In the genomic region with DNA sequence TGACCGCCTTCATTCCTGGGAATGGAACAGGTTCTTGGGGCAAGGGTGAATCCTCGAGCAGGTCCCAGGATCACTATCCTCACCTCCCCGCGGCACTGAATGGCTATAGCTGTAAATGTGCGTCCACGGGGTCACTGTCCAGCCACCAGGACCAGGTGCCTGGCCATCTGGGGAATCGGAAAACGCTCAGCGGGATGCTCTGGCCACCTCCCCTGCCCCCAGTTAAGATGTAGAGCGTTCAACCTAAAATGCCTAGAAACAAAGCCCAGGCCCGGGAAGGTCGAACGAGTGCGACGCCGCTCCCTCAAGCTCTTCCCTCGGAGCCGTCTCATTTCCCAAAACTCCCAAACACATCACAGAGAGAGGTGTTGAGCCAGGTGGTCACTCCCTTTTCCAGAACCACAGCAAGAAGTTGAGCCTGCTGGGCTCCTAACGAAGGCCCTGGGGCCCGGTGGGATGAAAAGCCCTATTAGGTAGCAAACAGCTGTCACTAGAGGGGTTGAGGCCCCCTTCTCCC, we compare ENCODE assay signal across 9 cellular contexts. TPM values are rescaled to one million over a fixed set of nuclear protein-coding genes. Genes with fewer than 3 reads are reported as not detected.
DNase-seq lines count a peak whose midpoint lies in the region; ATAC-seq, FAIRE-seq and TF ChIP-seq lines count a peak whose summit lies in the region.
"Had no signal": no experiment of that assay in that cellular context is flagged by ENCODE, and none has a peak within 500 bp of the region (broad histone marks: within the 10 kb centered on the region; RNA-seq: fewer than 3 reads in every experiment).

No MANE protein-coding gene starts in this region.

- H2AFZ ChIP-seq in KMS-11 (ENCODE audit: low read depth) = peak overlapping the region; percentile 57; the same call in 1 of the 2 replicates
- H2AFZ ChIP-seq in GM12878 (ENCODE audit: control insufficient read depth, low read depth, low read length) = no peak overlapping the region

- H3K9ac ChIP-seq in KMS-11 (peak overlapping the region; percentile 86), GM12878 (ENCODE audit: control insufficient read depth, insufficient read depth, low read length) (peak overlapping the region; percentile 84), kidney (ENCODE audit: low read length in 2 of 2) (peak overlapping the region; percentile 84 to 99)

- TF ChIP-seq CTCF in KMS-11 (conservative IDR thresholded peaks at IDR 0.05; ENCODE audit: low read depth, low read length) = no peak
- no peak for TF ChIP-seq CTCF in GM12878 (IDR thresholded peaks at IDR 0.05 in 2 of 3, conservative IDR thresholded peaks at IDR 0.05 in 1 of 3; ENCODE audit: control insufficient read depth in 2 of 3, extremely low read depth in 1 of 3, insufficient read depth in 1 of 3, low read depth in 3 of 3, low read length in 3 of 3)
- TF ChIP-seq CTCF in kidney (IDR thresholded peaks at IDR 0.05; ENCODE audit: borderline replicate concordance, extremely low read depth, insufficient read depth) = no peak

- SMC1A ChIA-PET in GM12878 (lab: Charles Lee; ENCODE audit: uncharacterized antibody, unreplicated experiment) = interaction anchor here (0.9 to 6.4 kb wide), 6 partner anchors 17 to 564 kb away, joined by 3 to 124 read pairs (median 10); a partner anchor contains a TSS

- no peak for TF ChIP-seq RAD21 in GM12878 (IDR thresholded peaks at IDR 0.05; ENCODE audit: insufficient read depth, low read depth, low read length)

- no peak for FAIRE-seq in GM12878 (lab: Jason Lieb, UNC)
- no peak for FAIRE-seq in kidney (lab: Jason Lieb, UNC)
- FAIRE-seq: endometrium had no signal

- CTCF ChIA-PET in GM12878 (lab: Yijun Ruan, JAX) = interaction anchor here (1.4 to 11.9 kb wide), 5 partner anchors 13 to 72 kb away, joined by 3 to 196 read pairs (median 25); a partner anchor contains a TSS

- H3K36me3 ChIP-seq in KMS-11 (ENCODE audit: insufficient read depth) (no peaks in the 10 kb centered on the region), GM12878 (ENCODE audit: control insufficient read depth in 2 of 2, insufficient read depth in 2 of 2, low read length in 1 of 2) (peaks cover 0 to 2% of the 10 kb centered on the region in 2 experiments; a peak in 2 of 4 replicates), kidney (ENCODE audit: control insufficient read depth in 1 of 2, insufficient read depth in 2 of 2, low read length in 2 of 2) (peaks cover 0 to 5% of the 10 kb centered on the region in 2 donors)

- no peak for TF ChIP-seq EP300 in GM12878 (IDR thresholded peaks at IDR 0.05; ENCODE audit: borderline replicate concordance in 1 of 2, control insufficient read depth in 1 of 2, low read depth in 2 of 2, low read length in 2 of 2)

- in situ Hi-C loops in GM12878 (cut with MboI) = no loop called here

- intact Hi-C loops in GM12878 (cut with micrococcal nuclease; ENCODE audit: unreplicated experiment) (loop anchor here (1.0 to 2.0 kb wide), 2 partner anchors 35 to 71 kb away; no protein-coding TSS in a partner anchor), kidney (cut with DNase I) (no loop called here)

- under 1% methylated on average over 20 of the region's 20 CpGs for WGBS in GM12878 (ENCODE audit: insufficient coverage, insufficient replicate concordance, low lambda C conversion rate, missing lambda C conversion rate)

- H3K4me3 ChIP-seq in KMS-11 (IDR thresholded peaks at IDR 0.05; ENCODE audit: insufficient read depth, low read depth, low read length) (peak overlapping the region; percentile 58), GM12878 (peak overlapping the region; percentile 95), kidney (ENCODE audit: low read length in 2 of 2) (peak overlapping the region; percentile 82 to 97)

- DNase-seq in GM12878 (ENCODE audit: low read depth, low spot score) (no peak), kidney (peak; percentile 74), substantia nigra (lab: John Stamatoyannopoulos, UW) (no peak), glomerular visceral epithelial cell (ENCODE audit: extremely low spot score) (no peak), NCI-H2081 (lab: John Stamatoyannopoulos, UW) (no peak), left lobe of liver (ENCODE audit: low spot score) (no peak)

- no peaks in the 10 kb centered on the region for H3K27me3 ChIP-seq in KMS-11 (ENCODE audit: insufficient read depth, low read depth)
- H3K27me3 ChIP-seq in GM12878 (replicated peaks in 1 of 2; ENCODE audit: control insufficient read depth in 2 of 2, insufficient read depth in 2 of 2, low read length in 1 of 2) = no peaks in the 10 kb centered on the region

- H3K4me2 ChIP-seq in KMS-11 (peak overlapping the region; percentile 70), GM12878 (ENCODE audit: control insufficient read depth, insufficient read depth) (peak overlapping the region; percentile 73)

- ATAC-seq in GM12878 (no peak), left lobe of liver (no peak), GM21447 (IDR thresholded peaks at IDR 0.05; ENCODE audit: unreplicated experiment) (no peak)

- TSS peak; percentile 92 for BruUV-seq in GM12878 (replicated peaks; lab: Mats Ljungman, UMichigan)

- H3K4me1 ChIP-seq in KMS-11 (ENCODE audit: low read depth, poor library complexity, severe bottlenecking) (peaks cover 50% of the 10 kb centered on the region), GM12878 (ENCODE audit: control insufficient read depth, insufficient read depth, low read length) (peaks cover 36% of the 10 kb centered on the region), kidney (ENCODE audit: control insufficient read depth in 1 of 2, insufficient read depth in 1 of 2, low read depth in 1 of 2, low read length in 2 of 2) (peaks cover 25 to 28% of the 10 kb centered on the region in 2 donors)

- H3K27ac ChIP-seq in KMS-11 (peak overlapping the region; percentile 86), GM12878 (ENCODE audit: control insufficient read depth, insufficient read depth) (peak overlapping the region; percentile 92), kidney (ENCODE audit: low read depth in 2 of 2, low read length in 2 of 2) (peak overlapping the region; percentile 82 to 89), substantia nigra (ENCODE audit: low read depth, low read length, poor library complexity, severe bottlenecking) (peak overlapping the region; percentile 90)

- H3K79me2 ChIP-seq in KMS-11 (ENCODE audit: insufficient read depth, low read depth) = peaks cover 54% of the 10 kb centered on the region
- H3K79me2 ChIP-seq in GM12878 (ENCODE audit: control insufficient read depth, insufficient read depth, low read length) = peaks cover 50% of the 10 kb centered on the region

- POLR2A ChIA-PET in GM12878 (lab: Charles Lee) = interaction anchor here (0.8 to 6.7 kb wide), 13 partner anchors 11 to 453 kb away, joined by 3 to 233 read pairs (median 6); a partner anchor contains a TSS

- no peaks in the 10 kb centered on the region for H4K20me1 ChIP-seq in KMS-11 (ENCODE audit: insufficient read depth)
- H4K20me1 ChIP-seq in GM12878 (ENCODE audit: control insufficient read depth, insufficient read depth) = no peaks in the 10 kb centered on the region; the same call in 1 of the 2 replicates

- H3K9me3 ChIP-seq in GM12878 (replicated peaks; ENCODE audit: control insufficient read depth, insufficient read depth, low read length) (no peaks in the 10 kb centered on the region; the same call in 1 of the 3 replicates), kidney (ENCODE audit: control insufficient read depth in 1 of 2, low read length in 2 of 2) (no peaks in the 10 kb centered on the region)

- TF ChIP-seq POLR2A in GM12878 (IDR thresholded peaks at IDR 0.05; ENCODE audit: low read depth, low read length) = no peak

- RAD21 ChIA-PET in GM12878 (lab: Charles Lee; ENCODE audit: unreplicated experiment) = interaction anchor here (2.4 to 10.9 kb wide), 4 partner anchors 17 to 71 kb away, joined by 7 to 206 read pairs (median 30); a partner anchor contains a TSS

RNA-seq across cellular contexts. Expression of a gene that starts 0.8 kb away (rescaled TPM):
- total RNA-seq in GM12878 (2013; cell fraction: nucleolus; rRNA removed) = 79.8 and 82.5 TPM in 2 replicates
- total RNA-seq in GM12878 (2014; rRNA removed) (26.6 and 32.9 TPM in 2 replicates), GM12878 (2014; rRNA removed; fragmentation: Illumina TruSeq; extraction: Trizol) (8.4 and 12.4 TPM in 2 replicates), GM12878 (2021) (31.5 and 40.6 TPM in 2 replicates), kidney (50.9 TPM), left lobe of liver (13.7 TPM)
- 4.5 TPM for polyA plus RNA-seq in GM12878 (2011; ENCODE audit: low read depth)
- polyA plus RNA-seq in GM12878 (2011; rRNA removed) (6.0 and 10.3 TPM in 2 replicates), GM12878 (2014; fragmentation: Illumina TruSeq; extraction: Trizol) (2.4 and 7.3 TPM in 2 replicates), GM12878 (2014; fragmentation: Nextera tagmentation; extraction: Ambion mirVana) (1 to 10 TPM in 1 of 2 experiments, under 1 TPM in 1; 0.37 to 1.6 TPM), GM12878 (2014; rRNA removed) (38.2 and 46.0 TPM in 2 replicates), GM12878 (2016; fragmentation: Nextera tagmentation; extraction: Ambion mirVana) (10 to 100 TPM; 22.6 to 27.1 TPM), kidney (ENCODE audit: insufficient read depth, low read depth, low replicate concordance) (26.3 TPM)
- 9.9 and 23.2 TPM in 2 replicates for polyA plus RNA-seq in GM12878 (2011; cell fraction: cytosol; rRNA removed)
- polyA plus RNA-seq in GM12878 (2011; cell fraction: nucleus; rRNA removed) = 159 and 187 TPM in 2 replicates
- 19.0 and 21.0 TPM in 2 replicates for polyA plus RNA-seq in GM12878 (2012)
- polyA minus RNA-seq in GM12878 (2011; rRNA and poly(A)+ RNA removed) = 7.5 and 13.8 TPM in 2 replicates
- polyA minus RNA-seq in GM12878 (2011; cell fraction: cytosol; rRNA and poly(A)+ RNA removed) = 7.4 and 9.0 TPM in 2 replicates
- polyA minus RNA-seq in GM12878 (2011; cell fraction: nucleus; rRNA and poly(A)+ RNA removed) = 31.7 and 59.3 TPM in 2 replicates

RNA-seq across cellular contexts. Expression of a gene that starts 17.5 kb away (rescaled TPM):
- 20.1 and 20.4 TPM in 2 replicates for total RNA-seq in GM12878 (2013; cell fraction: nucleolus; rRNA removed)
- total RNA-seq in GM12878 (2014; rRNA removed) (18.1 and 21.6 TPM in 2 replicates), GM12878 (2014; rRNA removed; fragmentation: Illumina TruSeq; extraction: Trizol) (5.4 and 6.2 TPM in 2 replicates), GM12878 (2021) (49.5 and 53.5 TPM in 2 replicates), kidney (77.4 TPM), left lobe of liver (40.6 TPM)
- 13.5 TPM for polyA plus RNA-seq in GM12878 (2011; ENCODE audit: low read depth)
- polyA plus RNA-seq in GM12878 (2011; rRNA removed) (2.2 and 5.4 TPM in 2 replicates), GM12878 (2014; fragmentation: Illumina TruSeq; extraction: Trizol) (1.1 and 6.7 TPM in 2 replicates), GM12878 (2014; fragmentation: Nextera tagmentation; extraction: Ambion mirVana) (1 to 10 TPM in 1 of 2 experiments, under 1 TPM in 1; 0.24 to 1.2 TPM), GM12878 (2014; rRNA removed) (32.0 and 42.9 TPM in 2 replicates), GM12878 (2016; fragmentation: Nextera tagmentation; extraction: Ambion mirVana) (1 to 10 TPM; 6.9 to 9.6 TPM), kidney (ENCODE audit: insufficient read depth, low read depth, low replicate concordance) (65.4 TPM)
- polyA plus RNA-seq in GM12878 (2011; cell fraction: cytosol; rRNA removed) = 16.9 and 21.7 TPM in 2 replicates
- polyA plus RNA-seq in GM12878 (2011; cell fraction: nucleus; rRNA removed) = 81.1 and 82.2 TPM in 2 replicates
- 34.1 and 38.3 TPM in 2 replicates for polyA plus RNA-seq in GM12878 (2012)
- polyA minus RNA-seq in GM12878 (2011; rRNA and poly(A)+ RNA removed) = 8.1 and 20.4 TPM in 2 replicates
- polyA minus RNA-seq in GM12878 (2011; cell fraction: cytosol; rRNA and poly(A)+ RNA removed) = 23.8 and 30.4 TPM in 2 replicates
- polyA minus RNA-seq in GM12878 (2011; cell fraction: nucleus; rRNA and poly(A)+ RNA removed) = 12.5 and 29.9 TPM in 2 replicates

RNA-seq across cellular contexts. Expression of a gene that starts 25.6 kb away (rescaled TPM):
- 10.4 and 11.4 TPM in 2 replicates for total RNA-seq in GM12878 (2013; cell fraction: nucleolus; rRNA removed)
- 8.2 and 8.6 TPM in 2 replicates for total RNA-seq in GM12878 (2014; rRNA removed)
- total RNA-seq in GM12878 (2014; rRNA removed; fragmentation: Illumina TruSeq; extraction: Trizol) = 3.4 and 3.6 TPM in 2 replicates
- total RNA-seq in GM12878 (2021) = 4.8 and 5.2 TPM in 2 replicates
- polyA plus RNA-seq in GM12878 (2011; ENCODE audit: low read depth) = 3.1 TPM
- polyA plus RNA-seq in GM12878 (2011; rRNA removed) = 9.5 and 11.0 TPM in 2 replicates
- 6.3 and 6.4 TPM in 2 replicates for polyA plus RNA-seq in GM12878 (2011; cell fraction: cytosol; rRNA removed)
- polyA plus RNA-seq in GM12878 (2011; cell fraction: nucleus; rRNA removed) = 3.7 and 5.9 TPM in 2 replicates
- polyA plus RNA-seq in GM12878 (2012) = 7.7 and 8.3 TPM in 2 replicates
- 4.4 and 4.6 TPM in 2 replicates for polyA plus RNA-seq in GM12878 (2014; fragmentation: Illumina TruSeq; extraction: Trizol)
- polyA plus RNA-seq in GM12878 (2014; fragmentation: Nextera tagmentation; extraction: Ambion mirVana) = 1 to 10 TPM; 2.5 to 3.0 TPM
- polyA plus RNA-seq in GM12878 (2014; rRNA removed) = 6.2 and 7.6 TPM in 2 replicates
- 10 to 100 TPM; 11.6 to 12.5 TPM for polyA plus RNA-seq in GM12878 (2016; fragmentation: Nextera tagmentation; extraction: Ambion mirVana)
- polyA minus RNA-seq in GM12878 (2011; rRNA and poly(A)+ RNA removed) = 7.6 and 10.9 TPM in 2 replicates
- 1.7 and 3.6 TPM in 2 replicates for polyA minus RNA-seq in GM12878 (2011; cell fraction: cytosol; rRNA and poly(A)+ RNA removed)
- 6.4 and 11.9 TPM in 2 replicates for polyA minus RNA-seq in GM12878 (2011; cell fraction: nucleus; rRNA and poly(A)+ RNA removed)
- total RNA-seq in kidney = 7.0 TPM
- polyA plus RNA-seq in kidney (ENCODE audit: insufficient read depth, low read depth, low replicate concordance) = 5.9 TPM
- total RNA-seq in left lobe of liver = 2.0 TPM

RNA-seq across cellular contexts. Expression of a gene that starts 28.0 kb away (rescaled TPM):
- total RNA-seq in GM12878 (2013; cell fraction: nucleolus; rRNA removed) = 30.8 and 36.5 TPM in 2 replicates
- total RNA-seq in GM12878 (2014; rRNA removed) = 8.4 and 11.5 TPM in 2 replicates
- total RNA-seq in GM12878 (2014; rRNA removed; fragmentation: Illumina TruSeq; extraction: Trizol) = 9.6 and 10.7 TPM in 2 replicates
- 15.3 and 19.6 TPM in 2 replicates for total RNA-seq in GM12878 (2021)
- polyA plus RNA-seq in GM12878 (2011; ENCODE audit: low read depth) = 5.1 TPM
- 5.8 and 7.3 TPM in 2 replicates for polyA plus RNA-seq in GM12878 (2011; rRNA removed)
- polyA plus RNA-seq in GM12878 (2011; cell fraction: cytosol; rRNA removed) = 9.3 and 9.6 TPM in 2 replicates
- polyA plus RNA-seq in GM12878 (2011; cell fraction: nucleus; rRNA removed) = 17.5 and 21.5 TPM in 2 replicates
- polyA plus RNA-seq in GM12878 (2012) = 9.4 and 9.8 TPM in 2 replicates
- 9.0 and 15.1 TPM in 2 replicates for polyA plus RNA-seq in GM12878 (2014; fragmentation: Illumina TruSeq; extraction: Trizol)
- polyA plus RNA-seq in GM12878 (2014; fragmentation: Nextera tagmentation; extraction: Ambion mirVana) = 1 to 10 TPM; 1.1 to 2.4 TPM
- polyA plus RNA-seq in GM12878 (2014; rRNA removed) = 11.6 and 13.8 TPM in 2 replicates
- polyA plus RNA-seq in GM12878 (2016; fragmentation: Nextera tagmentation; extraction: Ambion mirVana) = 10 to 100 TPM; 10.3 to 11.5 TPM
- polyA minus RNA-seq in GM12878 (2011; rRNA and poly(A)+ RNA removed) = 12.7 and 18.9 TPM in 2 replicates
- 6.4 and 8.2 TPM in 2 replicates for polyA minus RNA-seq in GM12878 (2011; cell fraction: cytosol; rRNA and poly(A)+ RNA removed)
- polyA minus RNA-seq in GM12878 (2011; cell fraction: nucleus; rRNA and poly(A)+ RNA removed) = 13.8 and 23.8 TPM in 2 replicates
- 22.1 TPM for total RNA-seq in kidney
- polyA plus RNA-seq in kidney (ENCODE audit: insufficient read depth, low read depth, low replicate concordance) = 3.0 TPM
- 13.1 TPM for total RNA-seq in left lobe of liver

RNA-seq across cellular contexts. Expression of a gene that starts 39.5 kb away (rescaled TPM):
- 8.6 and 8.8 TPM in 2 replicates for total RNA-seq in GM12878 (2013; cell fraction: nucleolus; rRNA removed)
- total RNA-seq in GM12878 (2014; rRNA removed) = 0.76 and 1.6 TPM in 2 replicates
- 0.14 TPM in 1 of 2 replicates, not detected in the other for total RNA-seq in GM12878 (2014; rRNA removed; fragmentation: Illumina TruSeq; extraction: Trizol)
- total RNA-seq in GM12878 (2021) = 0.56 and 1.1 TPM in 2 replicates
- polyA plus RNA-seq in GM12878 (2011; ENCODE audit: low read depth) = 0.62 TPM
- polyA plus RNA-seq in GM12878 (2011; rRNA removed) = 0.43 and 0.75 TPM in 2 replicates
- 2.9 and 3.1 TPM in 2 replicates for polyA plus RNA-seq in GM12878 (2011; cell fraction: cytosol; rRNA removed)
- polyA plus RNA-seq in GM12878 (2011; cell fraction: nucleus; rRNA removed) = 4.4 TPM in 2 replicates
- polyA plus RNA-seq in GM12878 (2012) = 1.8 and 2.4 TPM in 2 replicates
- polyA plus RNA-seq in GM12878 (2014; fragmentation: Illumina TruSeq; extraction: Trizol) = 0.18 TPM in 1 of 2 replicates, not detected in the other
- not detected for polyA plus RNA-seq in GM12878 (2014; fragmentation: Nextera tagmentation; extraction: Ambion mirVana)
- 0.74 and 1.3 TPM in 2 replicates for polyA plus RNA-seq in GM12878 (2014; rRNA removed)
- polyA plus RNA-seq in GM12878 (2016; fragmentation: Nextera tagmentation; extraction: Ambion mirVana) = under 1 TPM; 0.14 to 0.32 TPM
- 2.0 and 3.3 TPM in 2 replicates for polyA minus RNA-seq in GM12878 (2011; rRNA and poly(A)+ RNA removed)
- 1.7 TPM in 1 of 2 replicates, not detected in the other for polyA minus RNA-seq in GM12878 (2011; cell fraction: cytosol; rRNA and poly(A)+ RNA removed)
- polyA minus RNA-seq in GM12878 (2011; cell fraction: nucleus; rRNA and poly(A)+ RNA removed) = 0.97 and 1.1 TPM in 2 replicates
- 6.7 TPM for total RNA-seq in kidney
- 1.7 TPM for polyA plus RNA-seq in kidney (ENCODE audit: insufficient read depth, low read depth, low replicate concordance)
- 0.53 TPM for total RNA-seq in left lobe of liver
